ENCODE assay signal across 26 cellular contexts in genomic region chr3:126928921-126929485, GRCh38.
"Had no signal": no experiment of that assay in that cellular context is flagged by ENCODE, and none has a peak within 500 bp of the region (broad histone marks: within the 10 kb centered on the region; RNA-seq: fewer than 3 reads in every experiment).

No MANE protein-coding gene starts in this region.

- H3K27me3 Mint-ChIP-seq: activated naive CD4-positive, alpha-beta T cell treated with anti-CD3 and anti-CD28 coated beads, Interleukin-2, amount 50 U/mL, for 24 hours had no signal

- H3K4me1 Mint-ChIP-seq: activated naive CD4-positive, alpha-beta T cell treated with anti-CD3 and anti-CD28 coated beads, Interleukin-2, amount 50 U/mL, for 24 hours had no signal

- H3K4me3 Mint-ChIP-seq: activated CD8-positive, alpha-beta T cell treated with anti-CD3 and anti-CD28 coated beads, Interleukin-2, amount 10 ng/mL, durations not matched to agents 7 days and 5 days; activated naive CD4-positive, alpha-beta T cell treated with anti-CD3 and anti-CD28 coated beads, Interleukin-2, amount 50 U/mL, for 24 hours; T-helper 1 cell treated with Interleukin-12 subunit alpha and Interleukin-12 subunit beta and Interleukin-4 antibody, amounts not matched to agents 30 μg/mL and 1 μg/mL, for 36 hours; WTC11 had no signal

- DNase-seq: activated CD4-positive, alpha-beta T cell treated with anti-CD3 and anti-CD28 coated beads for 48 hours; activated CD4-positive, alpha-beta T cell treated with anti-CD3 and anti-CD28 coated beads, Interleukin-2, amount 50 U/mL, for 4 hours; activated CD4-positive, CD25-positive, alpha-beta regulatory T cell treated with anti-CD3 and anti-CD28 coated beads, Interleukin-2, amount 50 U/mL, for 72 hours; activated CD8-positive, alpha-beta memory T cell treated with anti-CD3 and anti-CD28 coated beads, Interleukin-2, amount 50 U/mL, for 48 hours; activated CD8-positive, alpha-beta T cell treated with anti-CD3 and anti-CD28 coated beads, Interleukin-2, amount 10 ng/mL, durations not matched to agents 7 days and 5 days; activated effector memory CD4-positive, alpha-beta T cell treated with Interleukin-2 at 50 U/mL for 16 hours; activated naive CD4-positive, alpha-beta T cell; activated T-cell treated with anti-CD3 and anti-CD28 coated beads, Interleukin-2, amount 50 U/mL, for 1 hour; caudate nucleus; Kasumi-1; NCI-H1105 treated with DMSO at 0.1 percent for 48 hours; NCI-H1436 treated with DMSO at 0.1 percent for 48 hours; NCI-H187; NCI-H2081; NCI-H2227 treated with DMSO at 0.1 percent for 48 hours; NCI-H446 treated with DMSO at 0.1 percent for 48 hours; NCI-H524 treated with DMSO at 0.1 percent for 48 hours; NCI-H774; Right ventricle myocardium superior; RPMI8226; SJCRH30 had no signal

- H3K36me3 Mint-ChIP-seq: activated naive CD4-positive, alpha-beta T cell treated with anti-CD3 and anti-CD28 coated beads, Interleukin-2, amount 50 U/mL, for 24 hours; WTC11 had no signal

- H3K27ac Mint-ChIP-seq: activated CD8-positive, alpha-beta T cell treated with anti-CD3 and anti-CD28 coated beads, Interleukin-2, amount 10 ng/mL, durations not matched to agents 7 days and 5 days; activated naive CD4-positive, alpha-beta T cell treated with anti-CD3 and anti-CD28 coated beads, Interleukin-2, amount 50 U/mL, for 24 hours; T-helper 1 cell treated with Interleukin-12 subunit alpha and Interleukin-12 subunit beta and Interleukin-4 antibody, amounts not matched to agents 30 μg/mL and 1 μg/mL, for 36 hours; WTC11 had no signal

- H3K9me3 ChIP-seq: breast epithelium, SJCRH30 had no signal

- H3K9me3 Mint-ChIP-seq: activated naive CD4-positive, alpha-beta T cell treated with anti-CD3 and anti-CD28 coated beads, Interleukin-2, amount 50 U/mL, for 24 hours; T-helper 1 cell treated with Interleukin-12 subunit alpha and Interleukin-12 subunit beta and Interleukin-4 antibody, amounts not matched to agents 30 μg/mL and 1 μg/mL, for 36 hours; WTC11 had no signal

- H3K36me3 ChIP-seq: breast epithelium, SJCRH30 had no signal

- ATAC-seq: activated CD8-positive, alpha-beta T cell treated with anti-CD3 and anti-CD28 coated beads, Interleukin-2, amount 10 ng/mL, durations not matched to agents 7 days and 5 days; Panc1; WTC11 had no signal

- H3K27me3 ChIP-seq: breast epithelium, SJCRH30 had no signal

- H3K27ac ChIP-seq: breast epithelium, SJCRH30 had no signal

- H3K4me3 ChIP-seq: breast epithelium, SJCRH30 had no signal
